Comparison of ENCODE assay signal across 10 cellular contexts in genomic region chr11:65435330-65435931, GRCh38. TPM values are rescaled to one million over a fixed set of nuclear protein-coding genes. Genes with fewer than 3 reads are reported as not detected.
DNase-seq lines count a peak whose midpoint lies in the region; ATAC-seq and TF ChIP-seq lines count a peak whose summit lies in the region.
"Had no signal": no experiment of that assay in that cellular context is flagged by ENCODE, and none has a peak within 500 bp of the region (broad histone marks: within the 10 kb centered on the region; RNA-seq: fewer than 3 reads in every experiment).

No MANE protein-coding gene starts in this region.

- no peaks in the 10 kb centered on the region for H3K9me3 Mint-ChIP-seq in osteocyte (ENCODE audit: unreplicated experiment)

- ATAC-seq in RWPE2 (ENCODE audit: low read depth) = no peak
- ATAC-seq in GM21515 (IDR thresholded peaks at IDR 0.05; ENCODE audit: unreplicated experiment) = no peak
- no peak for ATAC-seq in HG02642 (IDR thresholded peaks at IDR 0.05; ENCODE audit: poor library complexity, unreplicated experiment)

- H3K4me3 Mint-ChIP-seq in osteocyte (ENCODE audit: unreplicated experiment) = peak overlapping the region; percentile 27

- H3K4me1 ChIP-seq in RWPE2 (ENCODE audit: insufficient read depth, poor library complexity, severe bottlenecking) (peaks cover 14% of the 10 kb centered on the region), esophagus muscularis mucosa (peaks cover 69 to 99% (median 97%) of the 10 kb centered on the region in 4 donors)

- DNase-seq in RWPE2 (ENCODE audit: low spot score) (no peak), esophagus muscularis mucosa (ENCODE audit: extremely low spot score) (no peak), osteocyte (ENCODE audit: extremely low spot score, unreplicated experiment) (peak; percentile 23), iPS-NIHi7 (ENCODE audit: extremely low spot score) (no peak), SIG-M5 (lab: John Stamatoyannopoulos, UW) (no peak)
- DNase-seq: DMS79 treated with DMSO at 0.1 percent for 48 hours; NK-92 treated with Interleukin-12 subunit alpha and Interleukin-12 subunit beta, amount 100 ng/mL, for 24 hours had no signal

- peaks cover 67% of the 10 kb centered on the region for H3K36me3 Mint-ChIP-seq in osteocyte (ENCODE audit: unreplicated experiment)

- TF ChIP-seq CTCF in C4-2B (conservative IDR thresholded peaks at IDR 0.05) = no peak
- no peak for TF ChIP-seq CTCF in RWPE2 (IDR thresholded peaks at IDR 0.05; ENCODE audit: poor library complexity, severe bottlenecking)
- no peak for TF ChIP-seq CTCF in esophagus muscularis mucosa (IDR thresholded peaks at IDR 0.05)
- TF ChIP-seq CTCF in osteocyte (IDR thresholded peaks at IDR 0.05) = no peak

- H3K36me3 ChIP-seq in RWPE2 (ENCODE audit: low read depth) = peaks cover 100% of the 10 kb centered on the region
- H3K36me3 ChIP-seq in esophagus muscularis mucosa = peaks cover 36 to 95% (median 64%) of the 10 kb centered on the region in 4 donors

- H3K27ac Mint-ChIP-seq in osteocyte (ENCODE audit: unreplicated experiment) = peak overlapping the region; percentile 67

- peaks cover 84% of the 10 kb centered on the region for H3K4me1 Mint-ChIP-seq in osteocyte (ENCODE audit: unreplicated experiment)

- H3K9me3 ChIP-seq in RWPE2 (ENCODE audit: severe bottlenecking) = no peaks in the 10 kb centered on the region
- no peaks in the 10 kb centered on the region for H3K9me3 ChIP-seq in esophagus muscularis mucosa

- no peak for TF ChIP-seq EP300 in esophagus muscularis mucosa (IDR thresholded peaks at IDR 0.05)

- TF ChIP-seq POLR2A in esophagus muscularis mucosa (IDR thresholded peaks at IDR 0.05; ENCODE audit: low read depth) = no peak

- H3K27me3 ChIP-seq in RWPE2 (ENCODE audit: insufficient read depth, poor library complexity, severe bottlenecking) (no peaks in the 10 kb centered on the region), esophagus muscularis mucosa (no peaks in the 10 kb centered on the region)

- H3K27ac ChIP-seq in C4-2B = peak overlapping the region; percentile 36
- peak overlapping the region; percentile 97 for H3K27ac ChIP-seq in RWPE2 (ENCODE audit: poor library complexity, severe bottlenecking)
- peak overlapping the region; percentile 29 to 99 (median 62) for H3K27ac ChIP-seq in esophagus muscularis mucosa (replicated peaks in 1 of 4)

- 60% methylated on average over 9 of the region's 9 CpGs for WGBS in esophagus muscularis mucosa

- H3K4me3 ChIP-seq in RWPE2 (ENCODE audit: severe bottlenecking) (no peak overlapping the region), esophagus muscularis mucosa (peak overlapping the region in 3 of 4 donors; percentile 3 to 14 (median 4))

- no peaks in the 10 kb centered on the region for H3K27me3 Mint-ChIP-seq in osteocyte (ENCODE audit: unreplicated experiment)

- intact Hi-C loops in esophagus muscularis mucosa (cut with DNase I) = no loop called here

RNA-seq across cellular contexts. Expression of gene NEAT1, which starts 12.8 kb away (rescaled TPM):
- total RNA-seq in esophagus muscularis mucosa = 100 to 1,000 TPM in 2 of 4 donors, 10 to 100 TPM in 2; 42.8 to 181 (median 96.0) TPM
- total RNA-seq in osteocyte = 300 and 534 TPM in 2 replicates

RNA-seq across cellular contexts. Expression of gene FRMD8, which starts 49.0 kb away (rescaled TPM):
- total RNA-seq in esophagus muscularis mucosa (10 to 100 TPM; 30.4 to 37.3 (median 34.7) TPM), osteocyte (62.8 and 65.8 TPM in 2 replicates)

RNA-seq across cellular contexts. Expression of gene SLC25A45, which starts 53.0 kb away (rescaled TPM):
- total RNA-seq in esophagus muscularis mucosa = 10 to 100 TPM in 1 of 4 donors, 1 to 10 TPM in 3; 4.6 to 11.3 (median 5.9) TPM
- 9.9 and 10.8 TPM in 2 replicates for total RNA-seq in osteocyte

Comparison
In these comparisons a context has a peak if more than half of its experiments do, and no peak if none do; other contexts are left out.
1. H3K27ac ChIP-seq: peak in every context shown above with its lines; median percentile 97 in RWPE2; 62 in esophagus muscularis mucosa; 36 in C4-2B.